Comparison of ENCODE assay signal across 26 cellular contexts in genomic region chr16:1900452-1900774, GRCh38. TPM values are rescaled to one million over a fixed set of nuclear protein-coding genes. Genes with fewer than 3 reads are reported as not detected.
A peak's percentile ranks its signal among the peaks of the same experiment; 100 is the strongest.
DNase-seq lines count a peak whose midpoint lies in the region; ATAC-seq and TF ChIP-seq lines count a peak whose summit lies in the region.
"Had no signal": no experiment of that assay in that cellular context is flagged by ENCODE, and none has a peak within 500 bp of the region (broad histone marks: within the 10 kb centered on the region; RNA-seq: fewer than 3 reads in every experiment).

No MANE protein-coding gene starts in this region.

- intact Hi-C loops in colonic mucosa (cut with DNase I) (no loop called here), breast epithelium (cut with DNase I; ENCODE audit: low total_unique reads) (no loop called here)

- no peak for TF ChIP-seq POLR2A in breast epithelium (IDR thresholded peaks at IDR 0.05)

- H4K12ac ChIP-seq in trophoblast cell (ENCODE audit: low read depth, low read length), result no peak overlapping the region

- no peak overlapping the region for H3K4me2 ChIP-seq in trophoblast cell (ENCODE audit: low read length)

- no peaks in the 10 kb centered on the region for H3K79me1 ChIP-seq in trophoblast cell (ENCODE audit: low read length)

- peak overlapping the region in 1 of 2 donors; percentile 61 for H3K9ac ChIP-seq in colonic mucosa (ENCODE audit: low read depth in 2 of 2, low read length in 2 of 2)
- no peak overlapping the region for H3K9ac ChIP-seq in trophoblast cell (ENCODE audit: low read length)

- H3K36me3 ChIP-seq in colonic mucosa, result no peaks in the 10 kb centered on the region
- H3K36me3 ChIP-seq in trophoblast cell (ENCODE audit: control insufficient read depth in 1 of 2, insufficient read depth in 2 of 2, low read length in 2 of 2), result no peaks in the 10 kb centered on the region
- no peaks in the 10 kb centered on the region for H3K36me3 ChIP-seq in breast epithelium
- H3K36me3 ChIP-seq: right atrium auricular region, tibial artery had no signal

- H3K23ac ChIP-seq in trophoblast cell (ENCODE audit: low read length), result no peak overlapping the region

- no peak overlapping the region for H3K18ac ChIP-seq in trophoblast cell (ENCODE audit: low read length)

- DNase-seq in DMS153 (lab: John Stamatoyannopoulos, UW) (peak; percentile 96), DMS153 treated with DMSO at 0.1 percent for 48 hours (lab: John Stamatoyannopoulos, UW; ENCODE audit: unreplicated experiment) (no peak), NCI-H510A (lab: John Stamatoyannopoulos, UW) (peak; percentile 88), colonic mucosa (no peak), trophoblast cell (peak; percentile 77), breast epithelium (ENCODE audit: low spot score in 2 of 2) (no peak)
- DNase-seq: activated B cell treated with CpG ODN at 0.5 μM for 24 hours; activated CD4-positive, alpha-beta T cell treated with anti-CD3 and anti-CD28 coated beads, Interleukin-2, amount 50 U/mL, for 4 hours; CD8-positive, alpha-beta memory T cell; effector CD4-positive, alpha-beta T cell; foreskin melanocyte; H9; hippocampal formation; naive B cell; NCI-H1105; stimulated activated naive CD8-positive, alpha-beta T cell treated with anti-CD3 and anti-CD28 coated beads, Interleukin-15, amount 100 ng/mL, for 72 hours; tibial artery had no signal

- TF ChIP-seq CTCF in colonic mucosa (IDR thresholded peaks at IDR 0.05), result no peak
- no peak for TF ChIP-seq CTCF in breast epithelium (IDR thresholded peaks at IDR 0.05)

- H2AK5ac ChIP-seq in trophoblast cell (ENCODE audit: low read length), result no peak overlapping the region

- H3K4me1 ChIP-seq in colonic mucosa (peaks cover 4% of the 10 kb centered on the region), trophoblast cell (ENCODE audit: control insufficient read depth in 1 of 2, insufficient read depth in 2 of 2, low read length in 2 of 2) (no peaks in the 10 kb centered on the region), breast epithelium (no peaks in the 10 kb centered on the region)
- H3K4me1 ChIP-seq: right atrium auricular region, tibial artery had no signal

- H3K9me3 ChIP-seq in colonic mucosa (no peaks in the 10 kb centered on the region), trophoblast cell (ENCODE audit: insufficient read depth, low read depth, low read length) (no peaks in the 10 kb centered on the region), breast epithelium (no peaks in the 10 kb centered on the region)
- H3K9me3 ChIP-seq: right atrium auricular region, tibial artery had no signal

- no peak overlapping the region for H2AFZ ChIP-seq in trophoblast cell (ENCODE audit: insufficient read depth, low read length, poor library complexity)

- no peak overlapping the region for H2BK12ac ChIP-seq in trophoblast cell (ENCODE audit: low read length)

- H3K4me3 ChIP-seq in colonic mucosa (no peak overlapping the region), trophoblast cell (ENCODE audit: low read depth, low read length) (no peak overlapping the region), breast epithelium (no peak overlapping the region)
- H3K4me3 ChIP-seq: right atrium auricular region, tibial artery had no signal

- H2BK120ac ChIP-seq in trophoblast cell (ENCODE audit: insufficient read depth, low read length, poor library complexity), result no peak overlapping the region

- H3K79me2 ChIP-seq in trophoblast cell (ENCODE audit: control insufficient read depth, insufficient read depth, low read length, poor library complexity), result no peaks in the 10 kb centered on the region

- no peak overlapping the region for H4K8ac ChIP-seq in trophoblast cell (ENCODE audit: low read depth, low read length)

- no CpG with 5 or more reads among the region's 9 CpGs for WGBS in trophoblast cell (ENCODE audit: extremely low coverage, insufficient coverage, insufficient read length)

- no peak overlapping the region for H3K4ac ChIP-seq in trophoblast cell (ENCODE audit: low read depth, low read length)

- no peak overlapping the region for H4K91ac ChIP-seq in trophoblast cell (ENCODE audit: low read depth, low read length)

- no peak overlapping the region for H2BK5ac ChIP-seq in trophoblast cell (ENCODE audit: low read depth, low read length, poor library complexity)

- H3K14ac ChIP-seq in trophoblast cell (ENCODE audit: low read length), result no peak overlapping the region

- H3K27me3 ChIP-seq in colonic mucosa (no peaks in the 10 kb centered on the region), trophoblast cell (ENCODE audit: insufficient read depth, low read length) (no peaks in the 10 kb centered on the region), breast epithelium (no peaks in the 10 kb centered on the region)
- H3K27me3 ChIP-seq: right atrium auricular region had no signal

- ATAC-seq in GM18498 (IDR thresholded peaks at IDR 0.05; ENCODE audit: unreplicated experiment), result no peak
- no peak for ATAC-seq in HG02763 (IDR thresholded peaks at IDR 0.05; ENCODE audit: unreplicated experiment)
- ATAC-seq: Panc1; SK-N-SH treated with all-trans-retinoic acid at 6 μM for 48 hours; stimulated activated naive CD8-positive, alpha-beta T cell treated with anti-CD3 and anti-CD28 coated beads, Interleukin-15, amount 100 ng/mL, for 72 hours had no signal

- peak overlapping the region; percentile 17 for H3K27ac ChIP-seq in colonic mucosa
- H3K27ac ChIP-seq in trophoblast cell (ENCODE audit: low read depth, low read length), result no peak overlapping the region
- H3K27ac ChIP-seq in breast epithelium, result peak overlapping the region in 1 of 2 donors; percentile 13
- H3K27ac ChIP-seq: 22Rv1, right atrium auricular region, tibial artery had no signal

RNA-seq across cellular contexts. Expression of gene HS3ST6, which starts 17.8 kb away (rescaled TPM):
- total RNA-seq in colonic mucosa, result under 1 TPM; 0.59 to 0.82 TPM
- polyA plus RNA-seq in trophoblast cell (2013), result 0.05 TPM in 1 of 2 replicates, not detected in the other
- not detected for total RNA-seq in breast epithelium
- total RNA-seq: activated B cell treated with CpG ODN at 0.5 μM for 24 hours; CD8-positive, alpha-beta memory T cell; chondrocyte; H9; osteoblast; right atrium auricular region had no signal
- polyA plus RNA-seq: CD8-positive, alpha-beta memory T cell had no signal

RNA-seq across cellular contexts. Expression of gene MEIOB, which starts 28.4 kb away (rescaled TPM):
- under 1 TPM in 1 of 2 donors, not detected in 1; 0.27 TPM for total RNA-seq in colonic mucosa
- polyA plus RNA-seq in trophoblast cell (2013), result 0.07 TPM in 1 of 2 replicates, not detected in the other
- not detected for total RNA-seq in breast epithelium
- total RNA-seq: activated B cell treated with CpG ODN at 0.5 μM for 24 hours; CD8-positive, alpha-beta memory T cell; osteoblast; right atrium auricular region had no signal
- polyA plus RNA-seq: CD8-positive, alpha-beta memory T cell had no signal

RNA-seq across cellular contexts. Expression of gene MSRB1, which starts 42.6 kb away (rescaled TPM):
- 10 to 100 TPM; 33.0 to 61.2 TPM for total RNA-seq in colonic mucosa
- polyA plus RNA-seq in trophoblast cell (2013), result 26.2 and 26.9 TPM in 2 replicates
- total RNA-seq in breast epithelium, result 10 to 100 TPM; 12.1 to 17.4 (median 17.0) TPM

RNA-seq across cellular contexts. Expression of gene RPL3L, which starts 54.1 kb away (rescaled TPM):
- total RNA-seq in colonic mucosa (not detected), breast epithelium (not detected)
- 1.0 TPM in 2 replicates for polyA plus RNA-seq in trophoblast cell (2013)
- total RNA-seq: activated B cell treated with CpG ODN at 0.5 μM for 24 hours, chondrocyte, kidney epithelial cell, osteoblast had no signal
- polyA plus RNA-seq: CD8-positive, alpha-beta memory T cell had no signal

RNA-seq across cellular contexts. Expression of gene NDUFB10, which starts 58.9 kb away (rescaled TPM):
- total RNA-seq in colonic mucosa (100 to 1,000 TPM; 219 to 272 TPM), breast epithelium (100 to 1,000 TPM; 114 to 233 (median 144) TPM)
- polyA plus RNA-seq in trophoblast cell (2013), result 126 and 138 TPM in 2 replicates

Comparison
In these comparisons a context has a peak if more than half of its experiments do, and no peak if none do; other contexts are left out.
1. DNase-seq: peak in DMS153 (single experiment), NCI-H510A (single experiment) and trophoblast cell (2 of 2); none in DMS153 treated with DMSO at 0.1 percent for 48 hours (single experiment), colonic mucosa (single experiment) and breast epithelium (0 of 2).